Comparison of ENCODE assay signal across 8 cellular contexts in the genomic region with DNA sequence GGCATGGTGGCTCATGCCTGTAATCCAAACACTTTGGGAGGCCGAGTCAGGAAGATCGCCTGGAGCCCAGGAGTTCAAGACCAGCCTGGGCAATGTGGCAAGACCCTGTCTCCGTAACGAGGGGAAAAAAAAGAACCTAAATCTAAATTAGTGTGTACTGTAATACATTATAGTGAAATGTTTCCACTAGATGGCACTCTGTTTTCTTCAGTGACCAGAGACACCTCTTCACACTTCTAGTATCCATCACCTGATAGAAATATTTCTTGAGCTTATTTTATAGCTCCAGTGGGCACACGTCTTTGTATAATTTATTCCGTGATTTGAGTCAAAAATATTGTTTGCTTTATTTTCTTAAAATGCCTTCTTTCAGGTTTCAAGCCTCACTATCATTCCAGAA.
DNase-seq lines count a peak whose midpoint lies in the region; ATAC-seq and TF ChIP-seq lines count a peak whose summit lies in the region.

No MANE protein-coding gene starts in this region.

- no peak overlapping the region for H3K4me3 Mint-ChIP-seq in activated naive CD8-positive, alpha-beta T cell treated with anti-CD3 and anti-CD28 coated beads, Interleukin-2, amount 10 ng/mL, durations not matched to agents 7 days and 5 days
- no peak overlapping the region for H3K4me3 Mint-ChIP-seq in memory B cell

- peaks cover 49% of the 10 kb centered on the region for H3K4me1 Mint-ChIP-seq in activated naive CD8-positive, alpha-beta T cell treated with anti-CD3 and anti-CD28 coated beads, Interleukin-2, amount 10 ng/mL, durations not matched to agents 7 days and 5 days
- H3K4me1 Mint-ChIP-seq in memory B cell, result peaks cover 3% of the 10 kb centered on the region

- DNase-seq in GM12864 (ENCODE audit: low read depth) (no peak), NAMALWA (ENCODE audit: low spot score) (peak; percentile 46), memory B cell (ENCODE audit: low spot score in 2 of 2) (no peak), activated gamma-delta T cell (lab: John Stamatoyannopoulos, UW) (no peak)
- DNase-seq in activated naive CD8-positive, alpha-beta T cell treated with anti-CD3 and anti-CD28 coated beads, Interleukin-2, amount 10 ng/mL, durations not matched to agents 7 days and 5 days, result no peak

- peak overlapping the region; percentile 45 for H3K27ac Mint-ChIP-seq in activated naive CD8-positive, alpha-beta T cell treated with anti-CD3 and anti-CD28 coated beads, Interleukin-2, amount 10 ng/mL, durations not matched to agents 7 days and 5 days
- no peak overlapping the region for H3K27ac Mint-ChIP-seq in memory B cell

- H3K36me3 Mint-ChIP-seq in activated naive CD8-positive, alpha-beta T cell treated with anti-CD3 and anti-CD28 coated beads, Interleukin-2, amount 10 ng/mL, durations not matched to agents 7 days and 5 days, result peaks cover 2% of the 10 kb centered on the region
- no peaks in the 10 kb centered on the region for H3K36me3 Mint-ChIP-seq in memory B cell

- POLR2A ChIA-PET in activated naive CD8-positive, alpha-beta T cell treated with anti-CD3 and anti-CD28 coated beads, Interleukin-2, amount 10 ng/mL, durations not matched to agents 7 days and 5 days (lab: Charles Lee), result interaction anchor here (1.6 kb wide), 1 partner anchor 41 kb away, joined by 8 read pairs; no protein-coding TSS in a partner anchor

- TF ChIP-seq CTCF in 22Rv1 (IDR thresholded peaks at IDR 0.05) (peak; percentile 38; the same call in 1 of the 2 replicates), GM12864 (IDR thresholded peaks at IDR 0.05; ENCODE audit: low read depth, low read length, missing control alignments) (peak; percentile 31)

- H3K27me3 Mint-ChIP-seq in activated naive CD8-positive, alpha-beta T cell treated with anti-CD3 and anti-CD28 coated beads, Interleukin-2, amount 10 ng/mL, durations not matched to agents 7 days and 5 days, result no peaks in the 10 kb centered on the region
- peaks cover 1% of the 10 kb centered on the region for H3K27me3 Mint-ChIP-seq in memory B cell

- H3K4me3 ChIP-seq in GM12864 (ENCODE audit: low read depth, low read length), result no peak overlapping the region

- peak; percentile 51 for ATAC-seq in activated naive CD8-positive, alpha-beta T cell treated with anti-CD3 and anti-CD28 coated beads, Interleukin-2, amount 10 ng/mL, durations not matched to agents 7 days and 5 days (ENCODE audit: low read depth)
- ATAC-seq in memory B cell (ENCODE audit: low read depth), result peak; percentile 74
- ATAC-seq in HG02938 (IDR thresholded peaks at IDR 0.05; ENCODE audit: unreplicated experiment), result no peak
- no peak for ATAC-seq in esophagus mucosa

- H3K9me3 Mint-ChIP-seq in activated naive CD8-positive, alpha-beta T cell treated with anti-CD3 and anti-CD28 coated beads, Interleukin-2, amount 10 ng/mL, durations not matched to agents 7 days and 5 days, result no peaks in the 10 kb centered on the region
- H3K9me3 Mint-ChIP-seq in memory B cell, result no peaks in the 10 kb centered on the region

- no peak overlapping the region for H3K27ac ChIP-seq in 22Rv1

Comparison
In these comparisons a context has a peak if more than half of its experiments do, and no peak if none do; other contexts are left out.
1. ATAC-seq: peak in activated naive CD8-positive, alpha-beta T cell treated with anti-CD3 and anti-CD28 coated beads, Interleukin-2, amount 10 ng/mL, durations not matched to agents 7 days and 5 days (single experiment) and memory B cell (single experiment); none in HG02938 (single experiment) and esophagus mucosa (single experiment).